27 cellular contexts compared by ENCODE assay signal in genomic region chr11:132639986-132640385, GRCh38.
"Had no signal": no experiment of that assay in that cellular context is flagged by ENCODE, and none has a peak within 500 bp of the region (broad histone marks: within the 10 kb centered on the region; RNA-seq: fewer than 3 reads in every experiment).

No MANE protein-coding gene starts in this region.

- H3K4me3 ChIP-seq: body of pancreas, right lobe of liver, skin epidermis, suprapubic skin, transverse colon, uterus had no signal

- H3K4me1 Mint-ChIP-seq: activated B cell treated with CpG ODN at 0.5 μM for 24 hours, memory B cell had no signal

- H3K9me3 Mint-ChIP-seq: activated B cell treated with CpG ODN at 0.5 μM for 24 hours; activated naive CD8-positive, alpha-beta T cell treated with anti-CD3 and anti-CD28 coated beads, Interleukin-2, amount 10 ng/mL, durations not matched to agents 7 days and 5 days; stimulated activated naive CD8-positive, alpha-beta T cell treated with anti-CD3 and anti-CD28 coated beads, Interleukin-15, amount 100 ng/mL, for 72 hours; T-helper 1 cell treated with Interleukin-12 subunit alpha and Interleukin-12 subunit beta and Interleukin-4 antibody, amounts not matched to agents 30 μg/mL and 1 μg/mL, for 36 hours had no signal

- H3K27ac ChIP-seq: body of pancreas, neutrophil, right lobe of liver, skin epidermis, suprapubic skin, transverse colon, uterus had no signal

- H3K27me3 Mint-ChIP-seq: activated B cell treated with CpG ODN at 0.5 μM for 24 hours; dendritic cell treated with granulocyte-macrophage colony-stimulating factor and Interleukin-4, amounts not matched to agents 40 ng/mL and 50 ng/mL, for 4 days; memory B cell; natural killer cell treated with Interleukin-12 subunit alpha and Interleukin-12 subunit beta and Interleukin-15 and Interleukin-18, amount 100 ng/mL, for 72 hours had no signal

- H3K36me3 Mint-ChIP-seq: activated naive CD8-positive, alpha-beta T cell treated with anti-CD3 and anti-CD28 coated beads, Interleukin-2, amount 10 ng/mL, durations not matched to agents 7 days and 5 days; memory B cell; natural killer cell treated with Interleukin-12 subunit alpha and Interleukin-12 subunit beta and Interleukin-15 and Interleukin-18, amount 100 ng/mL, for 72 hours had no signal

- H3K4me3 Mint-ChIP-seq: activated B cell treated with CpG ODN at 0.5 μM for 24 hours; activated naive CD8-positive, alpha-beta T cell treated with anti-CD3 and anti-CD28 coated beads, Interleukin-2, amount 10 ng/mL, durations not matched to agents 7 days and 5 days; dendritic cell treated with granulocyte-macrophage colony-stimulating factor and Interleukin-4, amounts not matched to agents 40 ng/mL and 50 ng/mL, for 4 days; memory B cell; natural killer cell treated with Interleukin-12 subunit alpha and Interleukin-12 subunit beta and Interleukin-15 and Interleukin-18, amount 100 ng/mL, for 72 hours; stimulated activated naive CD8-positive, alpha-beta T cell treated with anti-CD3 and anti-CD28 coated beads, Interleukin-15, amount 100 ng/mL, for 72 hours; T-helper 1 cell treated with Interleukin-12 subunit alpha and Interleukin-12 subunit beta and Interleukin-4 antibody, amounts not matched to agents 30 μg/mL and 1 μg/mL, for 36 hours had no signal

- ATAC-seq: body of pancreas, left cardiac atrium, right lobe of liver had no signal

- H3K4me1 ChIP-seq: body of pancreas, right lobe of liver, suprapubic skin, transverse colon, uterus had no signal

- H3K9me3 ChIP-seq: body of pancreas, neutrophil, right lobe of liver, suprapubic skin, transverse colon, uterus had no signal

- DNase-seq: activated B cell treated with CpG ODN at 0.5 μM for 24 hours; activated CD4-positive, alpha-beta T cell treated with anti-CD3 and anti-CD28 coated beads for 4 hours; activated CD4-positive, alpha-beta T cell treated with anti-CD3 and anti-CD28 coated beads, Interleukin-2, amount 50 U/mL, for 48 hours; activated naive CD4-positive, alpha-beta T cell treated with Interleukin-2 at 50 U/mL for 16 hours; activated naive CD8-positive, alpha-beta T cell treated with anti-CD3 and anti-CD28 coated beads, Interleukin-2, amount 10 ng/mL, durations not matched to agents 7 days and 5 days; activated T-cell treated with anti-CD3 and anti-CD28 coated beads, Interleukin-2, amount 50 U/mL, for 48 hours; amniotic stem cell; body of pancreas; effector CD4-positive, alpha-beta T cell; erythroblast; foreskin melanocyte; left cardiac atrium; right lobe of liver; stimulated activated CD4-positive, alpha-beta T cell treated with anti-CD3 and anti-CD28 coated beads, Interleukin-1b, Interleukin-23, amount 100 ng/mL, for 48 hours; stimulated activated naive CD8-positive, alpha-beta T cell treated with anti-CD3 and anti-CD28 coated beads, Interleukin-15, amount 100 ng/mL, for 72 hours; T1000; transverse colon; uterus had no signal

- H3K27me3 ChIP-seq: body of pancreas, neutrophil, right lobe of liver, suprapubic skin, transverse colon, uterus had no signal

- H3K36me3 ChIP-seq: neutrophil, right lobe of liver, suprapubic skin, transverse colon, uterus had no signal

- H3K27ac Mint-ChIP-seq: activated B cell treated with CpG ODN at 0.5 μM for 24 hours; activated naive CD8-positive, alpha-beta T cell treated with anti-CD3 and anti-CD28 coated beads, Interleukin-2, amount 10 ng/mL, durations not matched to agents 7 days and 5 days; dendritic cell treated with granulocyte-macrophage colony-stimulating factor and Interleukin-4, amounts not matched to agents 40 ng/mL and 50 ng/mL, for 4 days; memory B cell; natural killer cell treated with Interleukin-12 subunit alpha and Interleukin-12 subunit beta and Interleukin-15 and Interleukin-18, amount 100 ng/mL, for 72 hours; stimulated activated naive CD8-positive, alpha-beta T cell treated with anti-CD3 and anti-CD28 coated beads, Interleukin-15, amount 100 ng/mL, for 72 hours; T-helper 1 cell treated with Interleukin-12 subunit alpha and Interleukin-12 subunit beta and Interleukin-4 antibody, amounts not matched to agents 30 μg/mL and 1 μg/mL, for 36 hours had no signal

- FAIRE-seq: endometrium, islet of Langerhans had no signal
